Comparison of ENCODE assay signal across 4 cellular contexts in genomic region chr5:144876990-144877389, GRCh38.
TF ChIP-seq lines count a peak whose summit lies in the region.

No MANE protein-coding gene starts in this region.

TF ChIP-seq in HepG2, 621 proteins besides CTCF, POLR2A, EP300 and RAD21:
- peak; percentile 69 for TF ChIP-seq CEBPB (IDR thresholded peaks at IDR 0.05; ENCODE audit: borderline replicate concordance, low read depth, low read length)
- no peak for TF ChIP-seq PRDM4 (CRISPR knock-in tag; IDR thresholded peaks at IDR 0.05; ENCODE audit: borderline replicate concordance)
- TF ChIP-seq TBL1XR1 (IDR thresholded peaks at IDR 0.05; ENCODE audit: borderline replicate concordance, low read length, partially characterized antibody) = no peak
- no peak for TF ChIP-seq FOXA1 (IDR thresholded peaks at IDR 0.05)
- TF ChIP-seq FOXA1 (CRISPR knock-in tag; IDR thresholded peaks at IDR 0.05) = no peak

TF ChIP-seq in IMR-90, 13 proteins besides CTCF, POLR2A, EP300 and RAD21:
- TF ChIP-seq MXI1 (IDR thresholded peaks at IDR 0.05; ENCODE audit: borderline replicate concordance, low read depth, low read length) = no peak
- peak; percentile 74 for TF ChIP-seq CEBPB (IDR thresholded peaks at IDR 0.05; ENCODE audit: low read depth, low read length)

TF ChIP-seq in K562, 482 proteins besides CTCF, POLR2A, EP300 and RAD21:
- peak; percentile 64 for TF ChIP-seq CEBPB (tag; IDR thresholded peaks at IDR 0.05)
- TF ChIP-seq CBFA2T2 (conservative IDR thresholded peaks at IDR 0.05) = no peak
- TF ChIP-seq CEBPG (CRISPR knock-in tag; IDR thresholded peaks at IDR 0.05) = no peak
- TF ChIP-seq CEBPG (tag; conservative IDR thresholded peaks at IDR 0.05 in 1 of 2, IDR thresholded peaks at IDR 0.05 in 1 of 2) = peak; percentile 34 to 80; a peak in 3 of 4 replicates

TF ChIP-seq in H1, 55 proteins besides CTCF, POLR2A, EP300 and RAD21:
- peak; percentile 30; the same call in 1 of the 2 replicates for TF ChIP-seq CEBPB (IDR thresholded peaks at IDR 0.05; ENCODE audit: low read depth, low read length)
- no peak for TF ChIP-seq HDAC6 (IDR thresholded peaks at IDR 0.05; ENCODE audit: low read depth, low read length)
TF ChIP-seq in H1: peak in this region for 1.
